ENCODE assay signal across 36 cellular contexts in the genomic region with DNA sequence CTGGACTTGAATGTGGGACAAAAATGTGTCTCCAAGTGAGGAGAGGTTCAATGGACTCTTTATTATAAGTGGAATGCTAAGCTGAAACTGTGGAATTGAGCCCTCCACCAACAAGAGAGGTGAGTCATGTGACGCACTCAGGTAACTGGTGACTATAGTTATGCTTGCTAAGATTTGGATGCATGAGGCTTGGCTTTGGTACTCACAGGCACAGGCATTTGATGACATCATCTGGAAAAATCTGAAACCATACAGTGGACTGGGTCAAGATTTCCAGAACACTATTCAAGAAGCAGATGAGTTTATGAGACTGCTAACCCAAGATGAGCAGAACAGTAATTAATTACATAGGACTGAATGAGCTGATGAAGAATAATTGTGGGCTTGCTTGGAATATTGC. TPM values are rescaled to one million over a fixed set of nuclear protein-coding genes. Genes with fewer than 3 reads are reported as not detected.
"Had no signal": no experiment of that assay in that cellular context is flagged by ENCODE, and none has a peak within 500 bp of the region (broad histone marks: within the 10 kb centered on the region; RNA-seq: fewer than 3 reads in every experiment).

No MANE protein-coding gene starts in this region.

- H3K36me3 ChIP-seq: neutrophil, pancreas, prostate gland, spleen, suprapubic skin, tibial artery, transverse colon, upper lobe of right lung, uterus had no signal

- H3K27me3 ChIP-seq: neutrophil, pancreas, spleen, suprapubic skin, testis, tibial artery, transverse colon, upper lobe of right lung, uterus had no signal

- H3K4me3 ChIP-seq: pancreas, prostate gland, skin epidermis, smooth muscle cell, spleen, suprapubic skin, testis, tibial artery, transverse colon, upper lobe of right lung, uterus had no signal

- H3K4me1 ChIP-seq: spleen, testis, transverse colon, upper lobe of right lung, uterus had no signal

- DNase-seq: naive thymus-derived CD4-positive, alpha-beta T cell; nephron progenitor cell; nucleus accumbens; pancreas; right cardiac atrium; spleen; stimulated activated CD4-positive, alpha-beta T cell treated with anti-CD3 and anti-CD28 coated beads, Interleukin-12 subunit alpha, Interleukin-12 subunit beta, amount 100 ng/mL, for 4 hours; stimulated activated CD4-positive, alpha-beta T cell treated with anti-CD3 and anti-CD28 coated beads, Interleukin-1b, Interleukin-23, amount 100 ng/mL, for 48 hours; stimulated activated CD4-positive, alpha-beta T cell treated with anti-CD3 and anti-CD28 coated beads, Interleukin-4, amount 100 ng/mL, for 1 hour; stimulated activated CD4-positive, alpha-beta T cell treated with anti-CD3 and anti-CD28 coated beads, Interleukin-4, amount 100 ng/mL, for 4 hours; stimulated activated CD8-positive, alpha-beta memory T cell treated with anti-CD3 and anti-CD28 coated beads, Interleukin-4, amount 100 ng/mL, for 48 hours; stimulated activated naive CD4-positive, alpha-beta T cell; stimulated activated naive CD8-positive, alpha-beta T cell treated with anti-CD3 and anti-CD28 coated beads, Interleukin-15, amount 100 ng/mL, for 72 hours; stimulated activated naive CD8-positive, alpha-beta T cell treated with anti-CD3 and anti-CD28 coated beads, Interleukin-15, Interleukin-2, amounts not matched to agents 100 U/mL and 50 U/mL, for 24 hours; substantia nigra; testis; tibial artery; transverse colon; upper lobe of right lung; uterus had no signal

- H3K36me3 Mint-ChIP-seq: natural killer cell treated with Interleukin-12 subunit alpha and Interleukin-12 subunit beta and Interleukin-15 and Interleukin-18, amount 100 ng/mL, for 72 hours; stimulated activated memory B cell treated with anti-CD40 and anti-IgM and Interleukin-4, amounts not matched to agents 10 μg/mL and 1 μg/mL and 100 μg/mL, for 72 hours had no signal

- H3K4me1 Mint-ChIP-seq: naive thymus-derived CD4-positive, alpha-beta T cell; neural crest cell; stimulated activated memory B cell treated with anti-CD40 and anti-IgM and Interleukin-4, amounts not matched to agents 10 μg/mL and 1 μg/mL and 100 μg/mL, for 72 hours; stimulated activated naive CD8-positive, alpha-beta T cell treated with anti-CD3 and anti-CD28 coated beads, Interleukin-15, amount 100 ng/mL, for 72 hours had no signal

- H3K27me3 Mint-ChIP-seq: type B pancreatic cell had no signal

- H3K9me3 ChIP-seq: neutrophil, pancreas, prostate gland, testis, uterus had no signal

- FAIRE-seq: pancreas had no signal

- ATAC-seq: naive thymus-derived CD4-positive, alpha-beta T cell; natural killer cell treated with Interleukin-12 subunit alpha and Interleukin-12 subunit beta and Interleukin-15 and Interleukin-18, amount 100 ng/mL, for 72 hours; pancreas; right cardiac atrium; sciatic nerve; stimulated activated memory B cell treated with anti-CD40 and anti-IgM and Interleukin-4, amounts not matched to agents 10 μg/mL and 1 μg/mL and 100 μg/mL, for 72 hours; stimulated activated naive CD8-positive, alpha-beta T cell treated with anti-CD3 and anti-CD28 coated beads, Interleukin-15, amount 100 ng/mL, for 72 hours; stimulated activated naive CD8-positive, alpha-beta T cell treated with anti-CD3 and anti-CD28 coated beads, Interleukin-15, Interleukin-2, amounts not matched to agents 100 U/mL and 50 U/mL, for 24 hours; upper lobe of right lung had no signal

- H3K27ac ChIP-seq: neutrophil, pancreas, prostate gland, skin epidermis, spleen, suprapubic skin, testis, tibial artery, transverse colon, upper lobe of right lung, uterus had no signal

- H3K4me3 Mint-ChIP-seq: naive thymus-derived CD4-positive, alpha-beta T cell; natural killer cell treated with Interleukin-12 subunit alpha and Interleukin-12 subunit beta and Interleukin-15 and Interleukin-18, amount 100 ng/mL, for 72 hours; nephron progenitor cell; neural crest cell; stimulated activated memory B cell treated with anti-CD40 and anti-IgM and Interleukin-4, amounts not matched to agents 10 μg/mL and 1 μg/mL and 100 μg/mL, for 72 hours; stimulated activated naive CD8-positive, alpha-beta T cell treated with anti-CD3 and anti-CD28 coated beads, Interleukin-15, amount 100 ng/mL, for 72 hours; type B pancreatic cell had no signal

RNA-seq across cellular contexts. Expression of gene SULT1C3, which starts 15.7 kb away (rescaled TPM):
- total RNA-seq: naive thymus-derived CD4-positive, alpha-beta T cell; natural killer cell treated with Interleukin-12 subunit alpha and Interleukin-12 subunit beta and Interleukin-15 and Interleukin-18, amount 100 ng/mL, for 72 hours; neural crest cell; omental fat pad; osteocyte; pancreas; posterior vena cava; prostate gland; renal cortical epithelial cell; right cardiac atrium; sciatic nerve; smooth muscle cell; spleen; suprapubic skin; testis; transverse colon; upper lobe of right lung; urinary bladder; uterus had no signal
- polyA plus RNA-seq: naive thymus-derived CD4-positive, alpha-beta T cell; pancreas; right cardiac atrium; smooth muscle cell; spleen; thymus; urinary bladder had no signal
